7 cellular contexts compared by ENCODE assay signal in the genomic region with DNA sequence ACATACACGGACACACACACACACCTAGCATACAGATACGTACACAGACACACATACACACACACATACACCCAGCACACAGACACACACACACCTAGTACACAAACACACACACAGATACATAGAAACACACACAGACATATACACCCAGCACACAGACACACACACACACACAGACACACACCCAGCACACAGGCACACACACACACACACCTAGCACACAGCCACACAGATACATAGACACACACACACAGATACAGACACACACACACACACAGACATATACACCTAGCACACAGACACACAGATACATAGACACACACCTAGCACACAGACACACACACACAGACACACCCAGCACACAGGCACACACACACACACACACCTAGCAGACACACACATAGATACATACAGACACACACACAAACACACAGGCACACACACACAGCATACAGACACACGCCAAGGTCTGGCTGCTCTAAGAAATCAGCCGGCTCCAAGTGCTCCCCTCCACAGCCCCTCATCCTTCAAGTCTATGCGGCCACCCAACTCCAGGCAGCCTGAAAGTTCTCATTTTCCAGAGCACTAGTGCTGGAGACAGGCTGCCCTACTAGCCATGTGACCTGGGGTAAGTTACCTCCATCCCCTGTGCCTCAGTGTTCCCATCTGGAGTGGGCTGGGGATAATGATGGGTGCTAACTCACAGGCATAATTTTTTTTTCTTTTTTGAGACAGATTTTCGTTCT. TPM values are rescaled to one million over a fixed set of nuclear protein-coding genes. Genes with fewer than 3 reads are reported as not detected.
DNase-seq lines count a peak whose midpoint lies in the region; ATAC-seq and FAIRE-seq lines count a peak whose summit lies in the region.
"Had no signal": no experiment of that assay in that cellular context is flagged by ENCODE, and none has a peak within 500 bp of the region (broad histone marks: within the 10 kb centered on the region; RNA-seq: fewer than 3 reads in every experiment).

No MANE protein-coding gene starts in this region.

- H3K27ac Mint-ChIP-seq in naive B cell, result peak overlapping the region in 4 of 6 donors; percentile 22 to 75 (median 62)

- no peak for FAIRE-seq in RCC 7860 (lab: Jason Lieb, UNC)

- H3K9me3 Mint-ChIP-seq in naive B cell, result no peaks in the 10 kb centered on the region

- DNase-seq in NT2/D1 (ENCODE audit: low read depth, low spot score) (no peak), naive B cell (no peak), Ammon's horn (ENCODE audit: low spot score) (no peak), RCC 7860 (ENCODE audit: low spot score) (no peak)
- DNase-seq: dorsolateral prefrontal cortex, NCI-H187 treated with DMSO at 0.1 percent for 48 hours had no signal

- H3K9ac ChIP-seq in NT2/D1 (ENCODE audit: insufficient read length, low read depth), result peak overlapping the region; percentile 24
- H3K9ac ChIP-seq: SK-N-SH had no signal

- no peaks in the 10 kb centered on the region for H3K9me3 ChIP-seq in NT2/D1 (ENCODE audit: insufficient read depth, low read length)
- H3K9me3 ChIP-seq: SK-N-SH had no signal

- H3K36me3 Mint-ChIP-seq in naive B cell, result peaks cover 11 to 43% of the 10 kb centered on the region in 2 donors

- peaks cover 28% of the 10 kb centered on the region for H3K36me3 ChIP-seq in NT2/D1 (ENCODE audit: insufficient read depth, insufficient read length, low read length)

- peaks cover 6 to 14% (median 14%) of the 10 kb centered on the region in 3 donors for H3K4me1 Mint-ChIP-seq in naive B cell

- ATAC-seq in naive B cell (ENCODE audit: low read depth in 2 of 2), result no peak

- no peaks in the 10 kb centered on the region for H3K27me3 Mint-ChIP-seq in naive B cell

- peak overlapping the region in 1 of 8 donors; percentile 37 for H3K4me3 Mint-ChIP-seq in naive B cell

- H3K27me3 ChIP-seq in NT2/D1 (ENCODE audit: insufficient read depth, insufficient read length), result no peaks in the 10 kb centered on the region
- H3K27me3 ChIP-seq: dorsolateral prefrontal cortex had no signal

- peaks cover 30% of the 10 kb centered on the region for H3K4me1 ChIP-seq in NT2/D1 (ENCODE audit: insufficient read depth, insufficient read length)

- H3K4me3 ChIP-seq in NT2/D1 (ENCODE audit: insufficient read length, low read depth), result no peak overlapping the region

RNA-seq across cellular contexts. Expression of gene NR1D1, which starts 13.2 kb away (rescaled TPM):
- 1 to 10 TPM in 5 of 6 donors, not detected in 1; 1.1 to 2.9 (median 2.1) TPM for polyA plus RNA-seq in naive B cell (ENCODE audit: low read depth in 6 of 6)

RNA-seq across cellular contexts. Expression of gene THRA, which starts 24.5 kb away (rescaled TPM):
- polyA plus RNA-seq in naive B cell (ENCODE audit: low read depth in 6 of 6), result 1 to 10 TPM; 1.9 to 5.3 (median 4.7) TPM

RNA-seq across cellular contexts. Expression of gene MED24, which starts 33.0 kb away (rescaled TPM):
- 10 to 100 TPM; 44.9 to 58.9 (median 47.6) TPM for polyA plus RNA-seq in naive B cell (ENCODE audit: low read depth in 6 of 6)

RNA-seq across cellular contexts. Expression of gene MSL1, which starts 34.5 kb away (rescaled TPM):
- 10 to 100 TPM in 2 of 6 donors, 1 to 10 TPM in 4; 7.7 to 13.1 (median 9.2) TPM for polyA plus RNA-seq in naive B cell (ENCODE audit: low read depth in 6 of 6)

RNA-seq across cellular contexts. Expression of gene CASC3, which starts 53.1 kb away (rescaled TPM):
- 10 to 100 TPM; 31.8 to 60.5 (median 44.5) TPM for polyA plus RNA-seq in naive B cell (ENCODE audit: low read depth in 6 of 6)
